2 cellular contexts compared by ENCODE assay signal in genomic region chr15:52857471-52857870, GRCh38.
TF ChIP-seq lines count a peak whose summit lies in the region.

No MANE protein-coding gene starts in this region.

TF ChIP-seq in A549, 52 proteins besides CTCF, POLR2A, EP300 and RAD21:
- no peak for TF ChIP-seq KDM1A (IDR thresholded peaks at IDR 0.05; ENCODE audit: low read depth)
- TF ChIP-seq ZSCAN20 (CRISPR knock-in tag; IDR thresholded peaks at IDR 0.05), result no peak
- no peak for TF ChIP-seq HOXB13 (CRISPR knock-in tag; IDR thresholded peaks at IDR 0.05; ENCODE audit: low read depth)
- TF ChIP-seq NFE2L2 (conservative IDR thresholded peaks at IDR 0.05; ENCODE audit: low read length), result no peak

TF ChIP-seq in H1, 55 proteins besides CTCF, POLR2A, EP300 and RAD21:
- TF ChIP-seq CREB1 (IDR thresholded peaks at IDR 0.05), result no peak
- no peak for TF ChIP-seq POU5F1 (IDR thresholded peaks at IDR 0.05; ENCODE audit: low read depth, low read length)
- no peak for TF ChIP-seq ATF3 (IDR thresholded peaks at IDR 0.05; ENCODE audit: insufficient read depth, low read depth, low read length)
- TF ChIP-seq TBP (IDR thresholded peaks at IDR 0.05; ENCODE audit: low read depth, low read length), result no peak
- TF ChIP-seq NRF1 (IDR thresholded peaks at IDR 0.05; ENCODE audit: low read depth, low read length), result no peak
- TF ChIP-seq CHD2 (IDR thresholded peaks at IDR 0.05; ENCODE audit: low read length), result no peak
- TF ChIP-seq RNF2 (IDR thresholded peaks at IDR 0.05; ENCODE audit: borderline replicate concordance, low read depth, low read length, missing control alignments, poor library complexity, severe bottlenecking), result no peak
- no peak for TF ChIP-seq CEBPB (IDR thresholded peaks at IDR 0.05; ENCODE audit: low read depth, low read length)
- TF ChIP-seq SIX5 (IDR thresholded peaks at IDR 0.05; ENCODE audit: low read depth, low read length), result no peak
- no peak for TF ChIP-seq BACH1 (IDR thresholded peaks at IDR 0.05; ENCODE audit: low read length)
- no peak for TF ChIP-seq ATF2 (IDR thresholded peaks at IDR 0.05; ENCODE audit: low read length)
- no peak for TF ChIP-seq MAX (IDR thresholded peaks at IDR 0.05)
- TF ChIP-seq RXRA (IDR thresholded peaks at IDR 0.05; ENCODE audit: insufficient read depth, low read depth, low read length), result no peak
- no peak for TF ChIP-seq CBX8 (IDR thresholded peaks at IDR 0.05; ENCODE audit: borderline replicate concordance, low read depth, low read length)
- TF ChIP-seq GTF2F1 (IDR thresholded peaks at IDR 0.05; ENCODE audit: borderline replicate concordance, low read depth, low read length), result no peak
- no peak for TF ChIP-seq GABPA (IDR thresholded peaks at IDR 0.05; ENCODE audit: borderline replicate concordance, insufficient read depth, low read length)
- no peak for TF ChIP-seq TEAD4 (IDR thresholded peaks at IDR 0.05; ENCODE audit: low read depth, low read length)
- TF ChIP-seq BRCA1 (IDR thresholded peaks at IDR 0.05; ENCODE audit: low read depth, low read length), result no peak
